ENCODE assay signal across 19 cellular contexts in genomic region chr1:118958937-118959631, GRCh38. TPM values are rescaled to one million over a fixed set of nuclear protein-coding genes. Genes with fewer than 3 reads are reported as not detected.
A peak's percentile ranks its signal among the peaks of the same experiment; 100 is the strongest.
DNase-seq lines count a peak whose midpoint lies in the region; ATAC-seq and TF ChIP-seq lines count a peak whose summit lies in the region.
"Had no signal": no experiment of that assay in that cellular context is flagged by ENCODE, and none has a peak within 500 bp of the region (broad histone marks: within the 10 kb centered on the region; RNA-seq: fewer than 3 reads in every experiment).

No MANE protein-coding gene starts in this region.

- no peaks in the 10 kb centered on the region for H3K27me3 Mint-ChIP-seq in activated B cell treated with CpG ODN at 0.5 μM for 24 hours

- H3K36me3 ChIP-seq in gastrocnemius medialis: no peaks in the 10 kb centered on the region
- H3K36me3 ChIP-seq: heart left ventricle, lower lobe of right lung, tibial nerve had no signal

- H3K9me3 ChIP-seq in gastrocnemius medialis: no peaks in the 10 kb centered on the region
- H3K9me3 ChIP-seq: heart left ventricle, lower lobe of right lung, tibial nerve had no signal

- no peak for TF ChIP-seq POLR2A in gastrocnemius medialis (IDR thresholded peaks at IDR 0.05)

- H3K27me3 ChIP-seq in gastrocnemius medialis: no peaks in the 10 kb centered on the region
- H3K27me3 ChIP-seq: tibial nerve had no signal

- peaks cover 72 to 74% of the 10 kb centered on the region in 2 donors for H3K4me1 ChIP-seq in gastrocnemius medialis
- H3K4me1 ChIP-seq: heart left ventricle, lower lobe of right lung had no signal

- POLR2A ChIA-PET in activated B cell treated with CpG ODN at 0.5 μM for 24 hours (lab: Charles Lee): interaction anchor here (0.6 kb wide), 2 partner anchors 36 to 80 kb away, joined by 3 to 6 read pairs; no protein-coding TSS in a partner anchor

- peaks cover 32% of the 10 kb centered on the region for H3K4me1 Mint-ChIP-seq in activated B cell treated with CpG ODN at 0.5 μM for 24 hours

- CTCF ChIA-PET in activated B cell treated with CpG ODN at 0.5 μM for 24 hours (lab: Charles Lee): no interaction called here

- no peaks in the 10 kb centered on the region for H3K9me3 Mint-ChIP-seq in activated B cell treated with CpG ODN at 0.5 μM for 24 hours

- TF ChIP-seq CTCF in activated B cell treated with CpG ODN at 0.5 μM for 24 hours (IDR thresholded peaks at IDR 0.05) (no peak), gastrocnemius medialis (IDR thresholded peaks at IDR 0.05 in 4 of 5, conservative IDR thresholded peaks at IDR 0.05 in 1 of 5) (no peak)

- no peaks in the 10 kb centered on the region for H3K36me3 Mint-ChIP-seq in activated B cell treated with CpG ODN at 0.5 μM for 24 hours (ENCODE audit: low read depth)

- no peak overlapping the region for H3K27ac Mint-ChIP-seq in activated B cell treated with CpG ODN at 0.5 μM for 24 hours

- peak overlapping the region; percentile 85 to 96 (median 94) for H3K27ac ChIP-seq in gastrocnemius medialis
- H3K27ac ChIP-seq: heart left ventricle, lower lobe of right lung had no signal

- DNase-seq in activated B cell treated with CpG ODN at 0.5 μM for 24 hours (no peak), gastrocnemius medialis (peak; percentile 66 to 81), Kasumi-1 (lab: John Stamatoyannopoulos, UW) (no peak), HPDE6-E6E7 (ENCODE audit: extremely low spot score) (no peak)
- no peak for DNase-seq in activated CD8-positive, alpha-beta memory T cell treated with anti-CD3 and anti-CD28 coated beads for 24 hours
- DNase-seq: activated CD4-positive, alpha-beta T cell treated with anti-CD3 and anti-CD28 coated beads, Interleukin-2, amount 50 U/mL, for 1 hour; activated CD8-positive, alpha-beta memory T cell treated with anti-CD3 and anti-CD28 coated beads, Interleukin-2, amount 50 U/mL, for 48 hours; activated effector memory CD4-positive, alpha-beta T cell treated with Interleukin-2 at 50 U/mL for 16 hours; cortex of kidney; GF-D8; heart left ventricle; lower lobe of right lung; NCI-H1436 treated with DMSO at 0.1 percent for 48 hours; NCI-H2227 treated with DMSO at 0.1 percent for 48 hours; stimulated activated naive CD4-positive, alpha-beta T cell had no signal

- peak; percentile 7 for ATAC-seq in GM18502 (IDR thresholded peaks at IDR 0.05; ENCODE audit: poor library complexity, unreplicated experiment)
- peak; percentile 17 for ATAC-seq in HG03342 (IDR thresholded peaks at IDR 0.05; ENCODE audit: unreplicated experiment)
- ATAC-seq in activated B cell treated with CpG ODN at 0.5 μM for 24 hours (ENCODE audit: low read depth): no peak
- ATAC-seq in gastrocnemius medialis: peak; percentile 35 to 57
- ATAC-seq: heart left ventricle, lower lobe of right lung, sciatic nerve had no signal

- peak overlapping the region; percentile 68 for H3K4me3 Mint-ChIP-seq in activated B cell treated with CpG ODN at 0.5 μM for 24 hours

- intact Hi-C loops in activated B cell treated with CpG ODN at 0.5 μM for 24 hours (cut with micrococcal nuclease) (no loop called here), gastrocnemius medialis (cut with DNase I; ENCODE audit: low total_unique reads) (loop anchor here (1.0 kb wide), 1 partner anchor 657 kb away; no protein-coding TSS in a partner anchor)

- in situ Hi-C loops in gastrocnemius medialis (cut with MboI; ENCODE audit: low sequenced_read_pairs in 4 of 4): loop anchor here in 1 of 4 donors (25.0 kb wide), 1 partner anchor 672 kb away; no protein-coding TSS in a partner anchor

- no peak overlapping the region for H3K4me3 ChIP-seq in gastrocnemius medialis
- H3K4me3 ChIP-seq: heart left ventricle, lower lobe of right lung, tibial nerve had no signal

RNA-seq across cellular contexts. Expression of gene TBX15, which starts 29.1 kb away (rescaled TPM):
- total RNA-seq in activated B cell treated with CpG ODN at 0.5 μM for 24 hours: 0.09 and 0.15 TPM in 2 replicates
- total RNA-seq in gastrocnemius medialis: 100 to 1,000 TPM in 3 of 4 donors, 10 to 100 TPM in 1; 91.4 to 275 (median 245) TPM

Comparison
In these comparisons a context has a peak if more than half of its experiments do, and no peak if none do; other contexts are left out.
1. DNase-seq: peak in gastrocnemius medialis (2 of 2); none in activated B cell treated with CpG ODN at 0.5 μM for 24 hours (single experiment), Kasumi-1 (0 of 2), activated CD8-positive, alpha-beta memory T cell treated with anti-CD3 and anti-CD28 coated beads for 24 hours (single experiment) and HPDE6-E6E7 (single experiment).
2. RNA of gene TBX15, which starts 29.1 kb away (total RNA-seq): 91.4 to 275 TPM in gastrocnemius medialis; 0.09 to 0.15 TPM in activated B cell treated with CpG ODN at 0.5 μM for 24 hours; every median in the first group is over 10 times any median in the second.